ENCODE assay signal across 26 cellular contexts in genomic region chr2:159461076-159461475, GRCh38.
"Had no signal": no experiment of that assay in that cellular context is flagged by ENCODE, and none has a peak within 500 bp of the region (broad histone marks: within the 10 kb centered on the region; RNA-seq: fewer than 3 reads in every experiment).

No MANE protein-coding gene starts in this region.

- H3K4me3 Mint-ChIP-seq: IgD-negative memory B cell had no signal

- H3K27me3 Mint-ChIP-seq: IgD-negative memory B cell had no signal

- FAIRE-seq: K562 had no signal

- H3K27ac ChIP-seq: HL-60, KMS-11, RWPE1 had no signal

- DNase-seq: Kasumi-1, MM.1S, MV-4-11, NCI-H1048, NCI-H1105, NCI-H1417, NCI-H1436 treated with DMSO at 0.1 percent for 48 hours, NCI-H1694, NCI-H187 treated with DMSO at 0.1 percent for 48 hours, NCI-H2029 treated with DMSO at 0.1 percent for 48 hours, NCI-H2171 treated with DMSO at 0.1 percent for 48 hours, NCI-H345, NCI-H446 treated with DMSO at 0.1 percent for 48 hours, NCI-H510A treated with DMSO at 0.1 percent for 48 hours, NCI-H69, NCI-H774, PC-3, SHP77, SK-N-SH, SW 1271 had no signal

- H3K4me3 ChIP-seq: K562 had no signal

- H3K27ac Mint-ChIP-seq: IgD-negative memory B cell had no signal

- ATAC-seq: K562, Panc1, PC-3 had no signal

- H3K9me3 ChIP-seq: SK-N-SH had no signal
